8 cellular contexts compared by ENCODE assay signal in the genomic region with DNA sequence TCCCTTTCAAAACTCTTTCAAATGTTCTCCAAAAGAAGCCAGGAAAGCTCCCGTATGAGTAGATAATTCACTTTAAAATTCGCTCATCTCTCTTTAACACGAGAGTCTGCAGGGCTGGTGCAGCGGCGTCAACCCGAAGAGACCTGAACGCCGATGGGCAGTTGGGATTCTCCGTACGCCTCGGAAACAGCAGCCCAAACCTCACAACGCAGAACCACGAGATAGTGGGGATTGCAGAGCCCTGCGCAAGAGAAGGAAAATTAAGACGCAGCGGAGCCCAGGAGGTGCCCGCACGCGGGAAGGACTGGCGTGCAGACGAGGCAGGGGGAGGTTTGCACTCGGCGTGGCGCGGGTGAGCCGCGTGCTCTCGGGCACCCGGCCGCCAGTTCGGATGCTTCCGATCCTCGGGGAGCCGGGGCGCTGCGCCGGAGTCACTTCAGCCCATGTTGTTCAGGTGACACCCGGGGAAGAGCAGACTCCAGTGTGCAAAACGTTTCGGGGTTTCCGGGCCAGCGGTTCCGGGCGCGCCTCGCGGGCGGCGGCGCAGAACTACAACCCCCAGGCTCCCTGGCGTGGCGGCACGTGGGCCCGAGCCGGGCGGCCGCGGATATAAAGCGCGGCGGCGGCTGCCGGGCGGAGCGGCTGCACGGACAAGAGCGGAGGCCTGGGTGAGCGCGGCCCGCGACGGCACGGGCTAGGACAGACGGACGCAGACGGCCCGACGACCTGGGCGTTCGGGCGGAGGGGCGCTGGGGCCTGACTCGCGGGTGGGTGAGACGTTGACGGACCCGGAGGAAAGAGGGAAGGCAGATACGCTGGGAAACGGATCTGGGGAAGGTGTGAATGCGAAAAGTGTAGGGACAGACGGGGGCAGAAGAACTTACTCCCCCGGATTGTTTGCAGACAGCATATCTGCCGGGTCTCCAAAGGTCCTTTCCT. TPM values are rescaled to one million over a fixed set of nuclear protein-coding genes. Genes with fewer than 3 reads are reported as not detected.
A peak's percentile ranks its signal among the peaks of the same experiment; 100 is the strongest.
DNase-seq lines count a peak whose midpoint lies in the region; ATAC-seq and TF ChIP-seq lines count a peak whose summit lies in the region.

A gene with protein sequence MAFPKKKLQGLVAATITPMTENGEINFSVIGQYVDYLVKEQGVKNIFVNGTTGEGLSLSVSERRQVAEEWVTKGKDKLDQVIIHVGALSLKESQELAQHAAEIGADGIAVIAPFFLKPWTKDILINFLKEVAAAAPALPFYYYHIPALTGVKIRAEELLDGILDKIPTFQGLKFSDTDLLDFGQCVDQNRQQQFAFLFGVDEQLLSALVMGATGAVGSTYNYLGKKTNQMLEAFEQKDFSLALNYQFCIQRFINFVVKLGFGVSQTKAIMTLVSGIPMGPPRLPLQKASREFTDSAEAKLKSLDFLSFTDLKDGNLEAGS (plus strand): TSS at position 636 of the 939 bp plus-strand sequence. CDS start 4,599 bp downstream, outside the sequence.

- peaks cover 18% of the 10 kb centered on the region for H3K4me1 ChIP-seq in DND-41 (ENCODE audit: insufficient read depth, low read length)

- peaks cover 31% of the 10 kb centered on the region for H3K27me3 Mint-ChIP-seq in neural crest cell (ENCODE audit: low read depth)

- peak within 1 kb of the TSS; percentile 79 for H2AFZ ChIP-seq in DND-41 (ENCODE audit: low read depth, low read length)

- in situ Hi-C loops in KBM-7 (cut with MboI; ENCODE audit: low pct_unique_long_range_greater_than_20kb, low sequenced_read_pairs) = loop anchor here (10.0 to 25.0 kb wide), 2 partner anchors 185 to 702 kb away; partner anchors contain the start of gene RGS16

- peaks cover 40% of the 10 kb centered on the region for H3K4me1 Mint-ChIP-seq in neural crest cell

- peak within 1 kb of the TSS; percentile 90 for H3K4me3 Mint-ChIP-seq in neural crest cell

- H3K4me2 ChIP-seq in DND-41 (ENCODE audit: insufficient read depth, low read length) = peak within 1 kb of the TSS; percentile 82

- H3K36me3 ChIP-seq in DND-41 (ENCODE audit: insufficient read depth, low read length) = no peaks in the 10 kb centered on the region

- no peaks in the 10 kb centered on the region for H3K79me2 ChIP-seq in DND-41 (ENCODE audit: insufficient read depth, low read length)

- DNase-seq in DND-41 = peak; percentile 84
- peak; percentile 83 for DNase-seq in KBM-7
- peak; percentile 94 for DNase-seq in RPMI8226
- peak; percentile 78 for DNase-seq in activated T-helper 9 cell treated with anti-CD3 and anti-CD28 coated beads, Interleukin-2, amount 50 U/mL, for 16 hours (ENCODE audit: low read depth)
- peak; percentile 68 for DNase-seq in fibroblast of villous mesenchyme (ENCODE audit: low read depth)
- DNase-seq in neural crest cell (ENCODE audit: low read depth, low spot score) = peak; percentile 67
- DNase-seq in stromal cell of bone marrow (ENCODE audit: low read depth) = peak; percentile 55

- ATAC-seq in DND-41 (ENCODE audit: insufficient read depth, low read depth) (peak; percentile 91), GM21717 (IDR thresholded peaks at IDR 0.05; ENCODE audit: unreplicated experiment) (peak; percentile 89)

- H3K27ac ChIP-seq in DND-41 (ENCODE audit: low read length) = peak within 1 kb of the TSS; percentile 56

- H3K27ac Mint-ChIP-seq in neural crest cell (ENCODE audit: unreplicated experiment) = peak within 1 kb of the TSS; percentile 89

- H3K4me3 ChIP-seq in DND-41 (ENCODE audit: low read depth in 1 of 2, low read length in 2 of 2) (peak within 1 kb of the TSS; percentile 35 to 69), fibroblast of villous mesenchyme (ENCODE audit: low read depth, low read length) (peak within 1 kb of the TSS; percentile 65)

- no peaks in the 10 kb centered on the region for H4K20me1 ChIP-seq in DND-41 (ENCODE audit: insufficient read depth, low read length)

- TF ChIP-seq CTCF in DND-41 (IDR thresholded peaks at IDR 0.05; ENCODE audit: borderline replicate concordance, extremely low read depth, low read length, poor library complexity, severe bottlenecking) = no peak
- TF ChIP-seq CTCF in fibroblast of villous mesenchyme (IDR thresholded peaks at IDR 0.05; ENCODE audit: insufficient read depth, low read depth, low read length) = no peak
- TF ChIP-seq CTCF in neural crest cell (conservative IDR thresholded peaks at IDR 0.05) = no peak

- H3K27me3 ChIP-seq in DND-41 (ENCODE audit: insufficient read depth, low read length, poor library complexity) = peaks cover 14% of the 10 kb centered on the region

- peak within 1 kb of the TSS; percentile 66 for H3K9ac ChIP-seq in DND-41 (ENCODE audit: low read depth, low read length)

- no peaks in the 10 kb centered on the region for H3K9me3 ChIP-seq in DND-41 (ENCODE audit: insufficient read depth, low read length, severe bottlenecking)

- no peaks in the 10 kb centered on the region for H3K9me3 Mint-ChIP-seq in neural crest cell

- H3K36me3 Mint-ChIP-seq in neural crest cell (ENCODE audit: low read depth) = no peaks in the 10 kb centered on the region

RNA-seq across cellular contexts. Expression of the gene that starts here (rescaled TPM):
- total RNA-seq in fibroblast of villous mesenchyme (0.97 and 3.5 TPM in 2 replicates), neural crest cell (9.1 and 12.7 TPM in 2 replicates)

Comparison
In these comparisons a context has a peak if more than half of its experiments do, and no peak if none do; other contexts are left out.
1. Peak in every context shown above with its lines: DNase-seq, ATAC-seq, H3K4me3 ChIP-seq and H3K27ac ChIP-seq.